25 cellular contexts compared by ENCODE assay signal in genomic region chr3:114619771-114620170, GRCh38.
DNase-seq lines count a peak whose midpoint lies in the region; ATAC-seq, FAIRE-seq and TF ChIP-seq lines count a peak whose summit lies in the region.
"Had no signal": no experiment of that assay in that cellular context is flagged by ENCODE, and none has a peak within 500 bp of the region (broad histone marks: within the 10 kb centered on the region; RNA-seq: fewer than 3 reads in every experiment).

No MANE protein-coding gene starts in this region.

- H3K4me3 ChIP-seq in mammary epithelial cell (replicated peaks in 1 of 3; ENCODE audit: insufficient read depth in 1 of 3, low read depth in 2 of 3, low read length in 3 of 3) = no peak overlapping the region
- H3K4me3 ChIP-seq in breast epithelium = no peak overlapping the region
- no peak overlapping the region for H3K4me3 ChIP-seq in RWPE2 (ENCODE audit: severe bottlenecking)
- H3K4me3 ChIP-seq in epithelial cell of esophagus (ENCODE audit: low read length) = no peak overlapping the region
- no peak overlapping the region for H3K4me3 ChIP-seq in keratinocyte (ENCODE audit: control insufficient read depth in 2 of 3, extremely low read depth in 1 of 3, insufficient read depth in 2 of 3, low read depth in 1 of 3, low read length in 3 of 3)
- no peak overlapping the region for H3K4me3 ChIP-seq in spleen
- H3K4me3 ChIP-seq: BLaER1, HAP-1 had no signal

- no TSS peak for BruUV-seq in mammary epithelial cell (replicated peaks; lab: Mats Ljungman, UMichigan)

- dilution Hi-C loops in mammary epithelial cell (cut with HindIII; ENCODE audit: low sequenced_read_pairs) = no loop called here
- dilution Hi-C loops in keratinocyte (cut with MboI; ENCODE audit: extremely low pct_ligation_motif_present, low sequenced_read_pairs) = no loop called here

- H3K36me3 Mint-ChIP-seq in activated T-helper 1 cell treated with anti-CD3 and anti-CD28 coated beads, Interleukin-12 subunit alpha, Interleukin-12 subunit beta, Interleukin-2, Interleukin-4 antibody, amounts not matched to agents 30 ng/mL and 10 ng/mL and 1 ng/mL, durations not matched to agents 14 hours and 24 hours and 36 hours (ENCODE audit: low read depth) = no peaks in the 10 kb centered on the region

- no peaks in the 10 kb centered on the region for H3K27me3 Mint-ChIP-seq in activated T-helper 1 cell treated with anti-CD3 and anti-CD28 coated beads, Interleukin-12 subunit alpha, Interleukin-12 subunit beta, Interleukin-2, Interleukin-4 antibody, amounts not matched to agents 30 ng/mL and 10 ng/mL and 1 ng/mL, durations not matched to agents 14 hours and 24 hours and 36 hours (ENCODE audit: insufficient read depth)
- H3K27me3 Mint-ChIP-seq: B cell; CD4-positive, CD25-positive, alpha-beta regulatory T cell had no signal

- CTCF ChIA-PET in mammary epithelial cell (lab: Charles Lee; ENCODE audit: low non-redundant PET) = no interaction called here

- peak; percentile 66 for ATAC-seq in RWPE2 (ENCODE audit: low read depth)
- ATAC-seq: CD8-positive, alpha-beta T cell had no signal

- H3K36me3 ChIP-seq in mammary epithelial cell (ENCODE audit: insufficient read depth, low read length) (no peaks in the 10 kb centered on the region), breast epithelium (no peaks in the 10 kb centered on the region), RWPE2 (ENCODE audit: low read depth) (no peaks in the 10 kb centered on the region), keratinocyte (ENCODE audit: control insufficient read depth in 2 of 2, extremely low read depth in 1 of 2, insufficient read depth in 2 of 2, low read length in 2 of 2) (no peaks in the 10 kb centered on the region), spleen (no peaks in the 10 kb centered on the region)
- H3K36me3 ChIP-seq: BLaER1, HAP-1 had no signal

- H3K9me1 ChIP-seq in keratinocyte (ENCODE audit: control insufficient read depth, extremely low read depth, insufficient read depth, low read length) = no peaks in the 10 kb centered on the region

- H3K9ac ChIP-seq in mammary epithelial cell (ENCODE audit: insufficient read depth, low read length) (no peak overlapping the region), keratinocyte (ENCODE audit: control insufficient read depth, extremely low read depth, insufficient read depth, low read length) (no peak overlapping the region)
- H3K9ac ChIP-seq: BLaER1 had no signal

- H3K9me3 Mint-ChIP-seq in activated T-helper 1 cell treated with anti-CD3 and anti-CD28 coated beads, Interleukin-12 subunit alpha, Interleukin-12 subunit beta, Interleukin-2, Interleukin-4 antibody, amounts not matched to agents 30 ng/mL and 10 ng/mL and 1 ng/mL, durations not matched to agents 14 hours and 24 hours and 36 hours = no peaks in the 10 kb centered on the region
- H3K9me3 Mint-ChIP-seq: CD4-positive, CD25-positive, alpha-beta regulatory T cell; CD8-positive, alpha-beta T cell; HFFc6 had no signal

- peak; percentile 57 for FAIRE-seq in keratinocyte (lab: Jason Lieb, UNC)
- FAIRE-seq: A204.1, GM12891, H54 had no signal

- intact Hi-C loops in mammary epithelial cell (cut with micrococcal nuclease) = no loop called here
- intact Hi-C loops in breast epithelium (cut with DNase I; ENCODE audit: low total_unique reads) = no loop called here
- intact Hi-C loops in activated T-helper 1 cell treated with anti-CD3 and anti-CD28 coated beads, Interleukin-12 subunit alpha, Interleukin-12 subunit beta, Interleukin-2, Interleukin-4 antibody, amounts not matched to agents 30 ng/mL and 10 ng/mL and 1 ng/mL, durations not matched to agents 14 hours and 24 hours and 36 hours (cut with micrococcal nuclease) = no loop called here
- intact Hi-C loops in spleen (cut with DNase I; ENCODE audit: low total_unique reads) = no loop called here

- TF ChIP-seq POLR2A in breast epithelium (IDR thresholded peaks at IDR 0.05) (no peak), spleen (IDR thresholded peaks at IDR 0.05) (no peak)

- H4K20me1 ChIP-seq in mammary epithelial cell (ENCODE audit: insufficient read depth, low read length) = no peaks in the 10 kb centered on the region
- no peaks in the 10 kb centered on the region for H4K20me1 ChIP-seq in keratinocyte (ENCODE audit: control insufficient read depth, extremely low read depth, insufficient read depth, low read length)
- H4K20me1 ChIP-seq: BLaER1 had no signal

- DNase-seq in mammary epithelial cell (peak; percentile 71), breast epithelium (ENCODE audit: low spot score in 2 of 2) (no peak), RWPE2 (ENCODE audit: low spot score) (no peak), epithelial cell of esophagus (ENCODE audit: low read depth) (peak; percentile 59), keratinocyte (ENCODE audit: low read depth, low spot score) (no peak), NCI-H2107 treated with DMSO at 0.1 percent for 48 hours (lab: John Stamatoyannopoulos, UW; ENCODE audit: unreplicated experiment) (no peak), spleen (no peak)
- DNase-seq in activated T-helper 1 cell treated with anti-CD3 and anti-CD28 coated beads, Interleukin-12 subunit alpha, Interleukin-12 subunit beta, Interleukin-2, Interleukin-4 antibody, amounts not matched to agents 30 ng/mL and 10 ng/mL and 1 ng/mL, durations not matched to agents 14 hours and 24 hours and 36 hours (ENCODE audit: low spot score) = no peak
- DNase-seq: Caco-2; CD4-positive, CD25-positive, alpha-beta regulatory T cell; CD8-positive, alpha-beta T cell; DMS 273 treated with DMSO at 0.1 percent for 48 hours; DMS79; EL; GF-D8; GOT3; HFFc6 had no signal

- H3K4me2 ChIP-seq in mammary epithelial cell (ENCODE audit: insufficient read depth, low read depth, low read length) (peak overlapping the region; percentile 44), keratinocyte (ENCODE audit: control insufficient read depth, extremely low read depth, insufficient read depth, low read depth, low read length) (no peak overlapping the region)
- H3K4me2 ChIP-seq: BLaER1 had no signal

- no peak overlapping the region for H3K4me3 Mint-ChIP-seq in activated T-helper 1 cell treated with anti-CD3 and anti-CD28 coated beads, Interleukin-12 subunit alpha, Interleukin-12 subunit beta, Interleukin-2, Interleukin-4 antibody, amounts not matched to agents 30 ng/mL and 10 ng/mL and 1 ng/mL, durations not matched to agents 14 hours and 24 hours and 36 hours
- H3K4me3 Mint-ChIP-seq: B cell; CD4-positive, CD25-positive, alpha-beta regulatory T cell; CD8-positive, alpha-beta T cell; HFFc6 had no signal

- H3K79me2 ChIP-seq in mammary epithelial cell (ENCODE audit: insufficient read depth, low read length) (no peaks in the 10 kb centered on the region), keratinocyte (ENCODE audit: control insufficient read depth, insufficient read depth, low read length) (no peaks in the 10 kb centered on the region)

- H3K27me3 ChIP-seq in mammary epithelial cell (ENCODE audit: insufficient read depth, low read length) (no peaks in the 10 kb centered on the region), breast epithelium (no peaks in the 10 kb centered on the region), RWPE2 (ENCODE audit: insufficient read depth, poor library complexity, severe bottlenecking) (no peaks in the 10 kb centered on the region), keratinocyte (ENCODE audit: control insufficient read depth, extremely low read depth, insufficient read depth, low read length) (no peaks in the 10 kb centered on the region), spleen (replicated peaks in 1 of 7) (no peaks in the 10 kb centered on the region)
- H3K27me3 ChIP-seq: BLaER1 had no signal

- H3K9me3 ChIP-seq in mammary epithelial cell (replicated peaks; ENCODE audit: insufficient read depth, low read length) (no peaks in the 10 kb centered on the region), breast epithelium (no peaks in the 10 kb centered on the region), RWPE2 (ENCODE audit: severe bottlenecking) (no peaks in the 10 kb centered on the region), keratinocyte (ENCODE audit: control insufficient read depth, low read depth, low read length) (no peaks in the 10 kb centered on the region), spleen (no peaks in the 10 kb centered on the region)
- H3K9me3 ChIP-seq: BLaER1, Caco-2, HAP-1 had no signal

- H3K27ac ChIP-seq in mammary epithelial cell (ENCODE audit: insufficient read depth, low read depth, low read length) = no peak overlapping the region
- no peak overlapping the region for H3K27ac ChIP-seq in breast epithelium
- no peak overlapping the region for H3K27ac ChIP-seq in RWPE2 (ENCODE audit: poor library complexity, severe bottlenecking)
- no peak overlapping the region for H3K27ac ChIP-seq in keratinocyte (ENCODE audit: control insufficient read depth, insufficient read depth, low read length)
- H3K27ac ChIP-seq in spleen = no peak overlapping the region
- H3K27ac ChIP-seq: 22Rv1, BLaER1, C4-2B had no signal

- WGBS in mammary epithelial cell (ENCODE audit: low coverage, missing lambda C conversion rate) = 45% methylated on average over 3 of the region's 3 CpGs
- 89 to 98% (median 93%) methylated on average over 3 of the region's 3 CpGs for WGBS in spleen, 5 donors

- H2AFZ ChIP-seq in mammary epithelial cell (ENCODE audit: low read depth, low read length) (peak overlapping the region; percentile 70), keratinocyte (ENCODE audit: control insufficient read depth, low read length) (no peak overlapping the region)

- no peaks in the 10 kb centered on the region for H3K4me1 Mint-ChIP-seq in activated T-helper 1 cell treated with anti-CD3 and anti-CD28 coated beads, Interleukin-12 subunit alpha, Interleukin-12 subunit beta, Interleukin-2, Interleukin-4 antibody, amounts not matched to agents 30 ng/mL and 10 ng/mL and 1 ng/mL, durations not matched to agents 14 hours and 24 hours and 36 hours (ENCODE audit: low read depth)

- TF ChIP-seq CTCF in mammary epithelial cell (conservative IDR thresholded peaks at IDR 0.05 in 1 of 2, IDR thresholded peaks at IDR 0.05 in 1 of 2; ENCODE audit: extremely low read depth in 1 of 2, insufficient read depth in 1 of 2, low read depth in 1 of 2, low read length in 2 of 2) = no peak
- TF ChIP-seq CTCF in breast epithelium (IDR thresholded peaks at IDR 0.05) = no peak
- no peak for TF ChIP-seq CTCF in RWPE2 (IDR thresholded peaks at IDR 0.05; ENCODE audit: poor library complexity, severe bottlenecking)
- TF ChIP-seq CTCF in epithelial cell of esophagus (IDR thresholded peaks at IDR 0.05; ENCODE audit: insufficient read depth, low read depth, low read length, missing control alignments) = no peak
- no peak for TF ChIP-seq CTCF in keratinocyte (optimal IDR thresholded peaks at IDR 0.05 in 1 of 3, IDR thresholded peaks at IDR 0.05 in 1 of 3, conservative IDR thresholded peaks at IDR 0.05 in 1 of 3; ENCODE audit: extremely low read depth in 1 of 3, insufficient read depth in 2 of 3, low read length in 3 of 3)
- no peak for TF ChIP-seq CTCF in spleen (IDR thresholded peaks at IDR 0.05 in 8 of 11, conservative IDR thresholded peaks at IDR 0.05 in 3 of 11)

- no peak overlapping the region for H3K27ac Mint-ChIP-seq in activated T-helper 1 cell treated with anti-CD3 and anti-CD28 coated beads, Interleukin-12 subunit alpha, Interleukin-12 subunit beta, Interleukin-2, Interleukin-4 antibody, amounts not matched to agents 30 ng/mL and 10 ng/mL and 1 ng/mL, durations not matched to agents 14 hours and 24 hours and 36 hours
- H3K27ac Mint-ChIP-seq: B cell; CD4-positive, CD25-positive, alpha-beta regulatory T cell; CD8-positive, alpha-beta T cell; HFFc6 had no signal

- in situ Hi-C loops in mammary epithelial cell (cut with MboI; ENCODE audit: low sequenced_read_pairs in 2 of 2) = no loop called here

- H3K4me1 ChIP-seq in mammary epithelial cell (ENCODE audit: insufficient read depth, low read length) (peaks cover 15% of the 10 kb centered on the region), breast epithelium (no peaks in the 10 kb centered on the region), RWPE2 (ENCODE audit: insufficient read depth, poor library complexity, severe bottlenecking) (peaks cover 5% of the 10 kb centered on the region), keratinocyte (ENCODE audit: control insufficient read depth, extremely low read depth, insufficient read depth, low read length) (peaks cover 7% of the 10 kb centered on the region), spleen (peaks cover 0 to 18% (median 8%) of the 10 kb centered on the region in 6 donors)
- H3K4me1 ChIP-seq: BLaER1 had no signal

Comparison
In these comparisons a context has a peak if more than half of its experiments do, and no peak if none do; other contexts are left out.
1. DNase-seq: peak in mammary epithelial cell (single experiment) and epithelial cell of esophagus (single experiment); none in breast epithelium (0 of 2), RWPE2 (single experiment), keratinocyte (single experiment), activated T-helper 1 cell treated with anti-CD3 and anti-CD28 coated beads, Interleukin-12 subunit alpha, Interleukin-12 subunit beta, Interleukin-2, Interleukin-4 antibody, amounts not matched to agents 30 ng/mL and 10 ng/mL and 1 ng/mL, durations not matched to agents 14 hours and 24 hours and 36 hours (single experiment), NCI-H2107 treated with DMSO at 0.1 percent for 48 hours (single experiment) and spleen (single experiment).